In genomic region chr6:31980195-31980876, GRCh38 we compare ENCODE assay signal across 1 cellular context.
TF ChIP-seq lines count a peak whose summit lies in the region.

No MANE protein-coding gene starts in this region.

TF ChIP-seq in K562, 482 proteins besides CTCF, POLR2A, EP300 and RAD21:
- TF ChIP-seq, protein P1, sequence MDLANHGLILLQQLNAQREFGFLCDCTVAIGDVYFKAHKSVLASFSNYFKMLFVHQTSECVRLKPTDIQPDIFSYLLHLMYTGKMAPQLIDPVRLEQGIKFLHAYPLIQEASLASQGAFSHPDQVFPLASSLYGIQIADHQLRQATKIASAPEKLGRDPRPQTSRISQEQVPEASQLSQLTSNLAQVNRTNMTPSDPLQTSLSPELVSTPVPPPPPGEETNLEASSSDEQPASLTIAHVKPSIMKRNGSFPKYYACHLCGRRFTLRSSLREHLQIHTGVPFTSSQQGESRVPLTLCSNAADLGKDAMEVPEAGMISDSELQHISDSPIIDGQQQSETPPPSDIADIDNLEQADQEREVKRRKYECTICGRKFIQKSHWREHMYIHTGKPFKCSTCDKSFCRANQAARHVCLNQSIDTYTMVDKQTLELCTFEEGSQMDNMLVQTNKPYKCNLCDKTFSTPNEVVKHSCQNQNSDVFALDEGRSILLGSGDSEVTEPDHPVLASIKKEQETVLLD (IDR thresholded peaks at IDR 0.05): 0 out of 2 replicates have a peak, but pooled peaks have one; percentile 18
TF ChIP-seq in K562: peak in this region for 1; not testable (repeated sequence) for 481.
